In genomic region chr22:29387921-29388758, GRCh38 we compare ENCODE assay signal across 8 cellular contexts. TPM values are rescaled to one million over a fixed set of nuclear protein-coding genes. Genes with fewer than 3 reads are reported as not detected.
DNase-seq lines count a peak whose midpoint lies in the region; ATAC-seq and TF ChIP-seq lines count a peak whose summit lies in the region.

Gene AP1B1, minus strand, starts transcription at chr22:29388570. Its CDS starts 21,327 bp downstream, at chr22:29367243.

- no peaks in the 10 kb centered on the region for H3K9me3 Mint-ChIP-seq in natural killer cell treated with Interleukin-12 subunit alpha and Interleukin-12 subunit beta and Interleukin-15 and Interleukin-18, amount 100 ng/mL, for 72 hours

- ATAC-seq in natural killer cell treated with Interleukin-12 subunit alpha and Interleukin-12 subunit beta and Interleukin-15 and Interleukin-18, amount 100 ng/mL, for 72 hours, result peak; percentile 100
- peak; percentile 98 for ATAC-seq in stimulated activated naive CD8-positive, alpha-beta T cell treated with anti-CD3 and anti-CD28 coated beads, Interleukin-15, Interleukin-2, amounts not matched to agents 100 U/mL and 50 U/mL, for 24 hours

- H3K27me3 ChIP-seq in H7 (ENCODE audit: control insufficient read depth, insufficient read depth, low read length) (no peaks in the 10 kb centered on the region), MG63 (no peaks in the 10 kb centered on the region)

- peak; percentile 94 for DNase-seq in EL
- DNase-seq in H7, result peak; percentile 99
- peak; percentile 95 for DNase-seq in MG63
- peak; percentile 96 to 97 for DNase-seq in SHP77 (lab: John Stamatoyannopoulos, UW)
- peak; percentile 89 for DNase-seq in activated effector memory CD4-positive, alpha-beta T cell treated with Interleukin-2 at 50 U/mL for 16 hours
- DNase-seq in fibroblast of pulmonary artery (ENCODE audit: low read depth), result peak; percentile 87
- DNase-seq in natural killer cell treated with Interleukin-12 subunit alpha and Interleukin-12 subunit beta and Interleukin-15 and Interleukin-18, amount 100 ng/mL, for 72 hours (ENCODE audit: low spot score), result peak; percentile 98
- DNase-seq in stimulated activated naive CD8-positive, alpha-beta T cell treated with anti-CD3 and anti-CD28 coated beads, Interleukin-15, Interleukin-2, amounts not matched to agents 100 U/mL and 50 U/mL, for 24 hours, result peak; percentile 98

- no peaks in the 10 kb centered on the region for H3K27me3 Mint-ChIP-seq in natural killer cell treated with Interleukin-12 subunit alpha and Interleukin-12 subunit beta and Interleukin-15 and Interleukin-18, amount 100 ng/mL, for 72 hours

- H3K9me3 ChIP-seq in MG63, result no peaks in the 10 kb centered on the region

- no peaks in the 10 kb centered on the region for H3K36me3 Mint-ChIP-seq in natural killer cell treated with Interleukin-12 subunit alpha and Interleukin-12 subunit beta and Interleukin-15 and Interleukin-18, amount 100 ng/mL, for 72 hours

- peak within 1 kb of the TSS; percentile 85 for H3K4me3 ChIP-seq in H7 (ENCODE audit: insufficient read depth, low read depth, low read length)
- H3K4me3 ChIP-seq in MG63, result peak within 1 kb of the TSS; percentile 87
- H3K4me3 ChIP-seq in fibroblast of pulmonary artery (replicated peaks; ENCODE audit: low read depth, low read length), result peak within 1 kb of the TSS; percentile 86

- peaks cover 21 to 31% of the 10 kb centered on the region in 2 donors for H3K4me1 Mint-ChIP-seq in natural killer cell treated with Interleukin-12 subunit alpha and Interleukin-12 subunit beta and Interleukin-15 and Interleukin-18, amount 100 ng/mL, for 72 hours (ENCODE audit: low read depth in 2 of 2)

- peak within 1 kb of the TSS; percentile 79 to 88 for H3K27ac Mint-ChIP-seq in natural killer cell treated with Interleukin-12 subunit alpha and Interleukin-12 subunit beta and Interleukin-15 and Interleukin-18, amount 100 ng/mL, for 72 hours

- H3K36me3 ChIP-seq in H7 (replicated peaks; ENCODE audit: control insufficient read depth, insufficient read depth, low read length) (0 out of 2 replicates have a peak, but pooled peaks cover 2% of the 10 kb centered on the region), MG63 (peaks cover 14% of the 10 kb centered on the region)

- H3K4me3 Mint-ChIP-seq in natural killer cell treated with Interleukin-12 subunit alpha and Interleukin-12 subunit beta and Interleukin-15 and Interleukin-18, amount 100 ng/mL, for 72 hours, result peak within 1 kb of the TSS; percentile 88

- no peak for TF ChIP-seq CTCF in fibroblast of pulmonary artery (IDR thresholded peaks at IDR 0.05; ENCODE audit: low read length, missing control alignments)

RNA-seq across cellular contexts. Expression of gene AP1B1, which starts in this region (rescaled TPM):
- total RNA-seq in H7 (2014; rRNA removed; shearing (Covaris generic)), result 119 and 121 TPM in 2 replicates
- 49.3 and 75.2 TPM in 2 replicates for total RNA-seq in MG63 (2014; rRNA removed; shearing (Covaris generic); ENCODE audit: low replicate concordance)
- total RNA-seq in natural killer cell treated with Interleukin-12 subunit alpha and Interleukin-12 subunit beta and Interleukin-15 and Interleukin-18, amount 100 ng/mL, for 72 hours, result 100 to 1,000 TPM in 1 of 2 donors, 10 to 100 TPM in 1; 95.7 to 106 TPM

Comparison
In these comparisons a context has a peak if more than half of its experiments do, and no peak if none do; other contexts are left out.
1. Peak in every context shown above with its lines: DNase-seq, ATAC-seq and H3K4me3 ChIP-seq.